Comparison of ENCODE assay signal across 14 cellular contexts in the genomic region with DNA sequence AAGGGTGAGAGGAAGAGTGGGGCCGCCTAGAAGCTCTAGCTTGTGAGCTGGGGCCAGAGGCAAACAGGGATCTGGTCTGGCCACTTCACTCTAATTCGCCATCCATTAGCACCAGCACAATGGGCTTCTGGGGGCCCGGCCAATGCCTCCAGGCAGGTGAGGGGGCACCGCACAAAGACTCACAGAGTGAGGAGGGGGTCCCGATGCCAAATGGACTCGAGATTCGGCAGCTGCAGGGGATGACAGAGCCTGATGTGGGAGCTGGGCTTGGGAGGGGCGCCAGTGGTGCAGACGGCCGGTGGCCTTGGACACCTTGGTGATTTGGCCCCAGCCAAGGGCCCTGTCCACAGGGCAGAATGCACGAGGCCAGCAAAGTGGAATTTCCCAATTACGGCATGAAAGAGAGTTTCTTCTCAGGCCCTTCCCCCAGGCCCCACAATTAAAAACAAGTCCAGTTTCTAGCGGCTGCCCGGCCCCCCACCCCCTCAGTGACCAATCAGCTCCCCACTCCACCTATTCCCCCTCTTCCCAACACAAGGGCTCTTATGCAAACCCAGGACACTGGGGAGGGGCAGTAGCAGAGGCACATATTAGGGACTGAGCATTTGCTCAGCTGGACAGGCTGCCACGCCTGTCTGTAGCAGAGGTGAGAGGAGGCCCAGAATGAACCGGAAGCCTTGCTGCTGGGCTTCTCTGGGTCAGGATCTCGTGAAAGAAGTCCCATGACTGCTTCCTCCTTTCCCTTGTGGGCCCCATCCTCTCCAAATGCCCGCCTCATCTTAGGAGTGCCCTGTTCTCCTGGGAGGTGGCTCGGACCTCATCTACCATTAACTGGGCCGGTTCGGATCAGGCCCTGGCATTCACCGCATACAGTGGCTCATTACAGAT. TPM values are rescaled to one million over a fixed set of nuclear protein-coding genes. Genes with fewer than 3 reads are reported as not detected.
DNase-seq lines count a peak whose midpoint lies in the region; ATAC-seq and TF ChIP-seq lines count a peak whose summit lies in the region.
"Had no signal": no experiment of that assay in that cellular context is flagged by ENCODE, and none has a peak within 500 bp of the region (broad histone marks: within the 10 kb centered on the region; RNA-seq: fewer than 3 reads in every experiment).

No MANE protein-coding gene starts in this region.

- H3K27ac Mint-ChIP-seq in stimulated activated effector memory CD8-positive, alpha-beta T cell treated with anti-CD3 and anti-CD28 coated beads, Interleukin-12 subunit alpha, Interleukin-12 subunit beta, amount 100 ng/mL, for 72 hours: no peak overlapping the region
- H3K27ac Mint-ChIP-seq: activated naive CD8-positive, alpha-beta T cell treated with anti-CD3 and anti-CD28 coated beads, Interleukin-2, amount 10 ng/mL, durations not matched to agents 7 days and 5 days had no signal

- H3K4me3 Mint-ChIP-seq in stimulated activated effector memory CD8-positive, alpha-beta T cell treated with anti-CD3 and anti-CD28 coated beads, Interleukin-12 subunit alpha, Interleukin-12 subunit beta, amount 100 ng/mL, for 72 hours: no peak overlapping the region
- H3K4me3 Mint-ChIP-seq: activated naive CD8-positive, alpha-beta T cell treated with anti-CD3 and anti-CD28 coated beads, Interleukin-2, amount 10 ng/mL, durations not matched to agents 7 days and 5 days; CD4-positive, CD25-positive, alpha-beta regulatory T cell; naive B cell had no signal

- H3K9ac ChIP-seq in subcutaneous abdominal adipose tissue (ENCODE audit: low read length in 5 of 5): peak overlapping the region in 1 of 5 donors; percentile 28

- TF ChIP-seq POLR2A in Peyer's patch (IDR thresholded peaks at IDR 0.05) (no peak), esophagus squamous epithelium (IDR thresholded peaks at IDR 0.05) (no peak)

- peaks cover 0 to 18% (median 0%) of the 10 kb centered on the region in 4 donors for H3K4me1 ChIP-seq in Peyer's patch
- H3K4me1 ChIP-seq in esophagus squamous epithelium: peaks cover 16 to 45% (median 22%) of the 10 kb centered on the region in 3 donors
- H3K4me1 ChIP-seq in mesodermal cell (ENCODE audit: control insufficient read depth, insufficient read depth, low read length, poor library complexity, severe bottlenecking): peaks cover 9% of the 10 kb centered on the region
- peaks cover 7 to 27% (median 26%) of the 10 kb centered on the region in 5 donors for H3K4me1 ChIP-seq in subcutaneous abdominal adipose tissue (ENCODE audit: control insufficient read depth in 5 of 5, insufficient read depth in 5 of 5, low read length in 5 of 5)

- peak overlapping the region; percentile 63 to 85 (median 76) for H3K27ac ChIP-seq in Peyer's patch
- peak overlapping the region; percentile 72 to 90 (median 80) for H3K27ac ChIP-seq in esophagus squamous epithelium
- peak overlapping the region; percentile 73 for H3K27ac ChIP-seq in mesodermal cell (ENCODE audit: low read depth, low read length, severe bottlenecking)
- peak overlapping the region; percentile 26 for H3K27ac ChIP-seq in subcutaneous abdominal adipose tissue (ENCODE audit: low read depth, low read length)

- peaks cover 33% of the 10 kb centered on the region for H3K36me3 Mint-ChIP-seq in stimulated activated effector memory CD8-positive, alpha-beta T cell treated with anti-CD3 and anti-CD28 coated beads, Interleukin-12 subunit alpha, Interleukin-12 subunit beta, amount 100 ng/mL, for 72 hours

- DNase-seq in Peyer's patch: peak in 2 of 3 donors; percentile 27 to 58
- DNase-seq in esophagus squamous epithelium (lab: John Stamatoyannopoulos, UW): no peak
- no peak for DNase-seq in activated CD4-positive, CD25-positive, alpha-beta regulatory T cell treated with anti-CD3 and anti-CD28 coated beads, Interleukin-2, amount 50 U/mL, for 72 hours
- no peak for DNase-seq in stimulated activated effector memory CD8-positive, alpha-beta T cell treated with anti-CD3 and anti-CD28 coated beads, Interleukin-12 subunit alpha, Interleukin-12 subunit beta, amount 100 ng/mL, for 72 hours (ENCODE audit: low spot score in 2 of 2)
- no peak for DNase-seq in T1000 (lab: John Stamatoyannopoulos, UW)
- DNase-seq in NCI-H226: no peak
- DNase-seq: activated CD4-positive, alpha-beta T cell treated with anti-CD3 and anti-CD28 coated beads, Interleukin-2, amount 50 U/mL, for 4 hours; activated naive CD8-positive, alpha-beta T cell treated with anti-CD3 and anti-CD28 coated beads, Interleukin-2, amount 10 ng/mL, durations not matched to agents 7 days and 5 days; CD4-positive, CD25-positive, alpha-beta regulatory T cell; Karpas-422; naive B cell; NCI-H510A had no signal

- H3K4me3 ChIP-seq in Peyer's patch (no peak overlapping the region), esophagus squamous epithelium (no peak overlapping the region), mesodermal cell (ENCODE audit: extremely low read depth, insufficient read depth, low read length, poor library complexity, severe bottlenecking) (no peak overlapping the region), subcutaneous abdominal adipose tissue (ENCODE audit: low read depth in 1 of 5, low read length in 5 of 5) (peak overlapping the region in 1 of 5 donors; percentile 17)

- peaks cover 0 to 26% (median 0%) of the 10 kb centered on the region in 3 donors for H3K36me3 ChIP-seq in Peyer's patch
- peaks cover 0 to 76% (median 0%) of the 10 kb centered on the region in 3 donors for H3K36me3 ChIP-seq in esophagus squamous epithelium
- peaks cover 27% of the 10 kb centered on the region for H3K36me3 ChIP-seq in mesodermal cell (ENCODE audit: control insufficient read depth, insufficient read depth, low read length)
- H3K36me3 ChIP-seq in subcutaneous abdominal adipose tissue (ENCODE audit: control insufficient read depth in 5 of 5, insufficient read depth in 5 of 5, low read length in 5 of 5): peaks cover 0 to 44% (median 22%) of the 10 kb centered on the region in 5 donors

- no peak for ATAC-seq in stimulated activated effector memory CD8-positive, alpha-beta T cell treated with anti-CD3 and anti-CD28 coated beads, Interleukin-12 subunit alpha, Interleukin-12 subunit beta, amount 100 ng/mL, for 72 hours

- H3K9me3 ChIP-seq in Peyer's patch (no peaks in the 10 kb centered on the region), esophagus squamous epithelium (no peaks in the 10 kb centered on the region), mesodermal cell (ENCODE audit: control insufficient read depth, low read length) (peaks cover under 1% of the 10 kb centered on the region), subcutaneous abdominal adipose tissue (ENCODE audit: control insufficient read depth in 5 of 5, low read length in 5 of 5) (no peaks in the 10 kb centered on the region)

- TF ChIP-seq CTCF in Peyer's patch (IDR thresholded peaks at IDR 0.05): no peak
- TF ChIP-seq CTCF in esophagus squamous epithelium (IDR thresholded peaks at IDR 0.05): no peak

- intact Hi-C loops in esophagus squamous epithelium (cut with DNase I): no loop called here

- H3K9me3 Mint-ChIP-seq in stimulated activated effector memory CD8-positive, alpha-beta T cell treated with anti-CD3 and anti-CD28 coated beads, Interleukin-12 subunit alpha, Interleukin-12 subunit beta, amount 100 ng/mL, for 72 hours: no peaks in the 10 kb centered on the region
- H3K9me3 Mint-ChIP-seq: activated naive CD8-positive, alpha-beta T cell treated with anti-CD3 and anti-CD28 coated beads, Interleukin-2, amount 10 ng/mL, durations not matched to agents 7 days and 5 days; CD4-positive, CD25-positive, alpha-beta regulatory T cell had no signal

- no peaks in the 10 kb centered on the region for H3K27me3 ChIP-seq in Peyer's patch
- no peaks in the 10 kb centered on the region for H3K27me3 ChIP-seq in esophagus squamous epithelium
- H3K27me3 ChIP-seq in subcutaneous abdominal adipose tissue (ENCODE audit: control insufficient read depth in 5 of 5, insufficient read depth in 4 of 5, low read length in 5 of 5): no peaks in the 10 kb centered on the region

- 77 to 91% methylated on average over 12 to 17 of the region's 22 CpGs for WGBS in esophagus squamous epithelium, 2 donors
- 89 to 92% methylated on average over 17 to 21 of the region's 22 CpGs for WGBS in mesodermal cell (ENCODE audit: insufficient coverage in 2 of 2), 2 experiments

- H3K4me1 Mint-ChIP-seq in stimulated activated effector memory CD8-positive, alpha-beta T cell treated with anti-CD3 and anti-CD28 coated beads, Interleukin-12 subunit alpha, Interleukin-12 subunit beta, amount 100 ng/mL, for 72 hours: peaks cover 18% of the 10 kb centered on the region
- H3K4me1 Mint-ChIP-seq: activated naive CD8-positive, alpha-beta T cell treated with anti-CD3 and anti-CD28 coated beads, Interleukin-2, amount 10 ng/mL, durations not matched to agents 7 days and 5 days had no signal

RNA-seq across cellular contexts. Expression of a gene that starts 39.4 kb away (rescaled TPM):
- total RNA-seq in Peyer's patch: 100 to 1,000 TPM in 1 of 4 donors, 10 to 100 TPM in 3; 12.1 to 115 (median 30.4) TPM
- 10 to 100 TPM; 15.5 to 39.7 (median 27.5) TPM for total RNA-seq in esophagus squamous epithelium
- 57.6 TPM for polyA plus RNA-seq in mesodermal cell (2013, experiment 1 of 2)
- 44.7 TPM for polyA plus RNA-seq in mesodermal cell (2013, experiment 2 of 2)
- polyA plus RNA-seq: CD4-positive, CD25-positive, alpha-beta regulatory T cell had no signal

Comparison
In these comparisons a context has a peak if more than half of its experiments do, and no peak if none do; other contexts are left out.
1. DNase-seq: peak in Peyer's patch (2 of 3); none in esophagus squamous epithelium (single experiment), activated CD4-positive, CD25-positive, alpha-beta regulatory T cell treated with anti-CD3 and anti-CD28 coated beads, Interleukin-2, amount 50 U/mL, for 72 hours (single experiment), stimulated activated effector memory CD8-positive, alpha-beta T cell treated with anti-CD3 and anti-CD28 coated beads, Interleukin-12 subunit alpha, Interleukin-12 subunit beta, amount 100 ng/mL, for 72 hours (0 of 2), T1000 (single experiment) and NCI-H226 (single experiment).
2. H3K27ac ChIP-seq: peak in every context shown above with its lines; median percentile 80 in esophagus squamous epithelium; 76 in Peyer's patch; 73 in mesodermal cell; 26 in subcutaneous abdominal adipose tissue.